1 cellular context compared by ENCODE assay signal in the genomic region with DNA sequence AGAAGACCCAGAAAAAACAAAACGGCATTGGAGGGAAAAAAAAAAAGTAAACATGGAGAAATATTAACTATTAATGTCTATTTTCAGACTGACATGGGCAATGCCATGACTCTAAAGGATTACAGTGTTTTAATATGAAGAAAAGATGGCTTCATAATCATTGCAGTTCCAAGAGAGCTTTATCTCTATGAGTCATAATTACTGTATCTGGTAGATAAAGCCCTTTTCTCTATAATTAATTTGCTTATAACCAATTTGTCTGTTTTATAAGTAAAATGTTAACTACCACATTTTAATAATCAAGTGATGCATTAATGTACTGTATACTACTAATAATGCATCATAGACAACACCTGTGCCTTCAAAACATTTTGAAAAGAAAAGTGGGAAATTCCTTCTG.
TF ChIP-seq lines count a peak whose summit lies in the region.

No MANE protein-coding gene starts in this region.

TF ChIP-seq in SK-N-SH, 30 proteins besides CTCF, POLR2A, EP300 and RAD21 (continued from another document):
- TF ChIP-seq TEAD4 (IDR thresholded peaks at IDR 0.05; ENCODE audit: borderline replicate concordance, insufficient read depth) (no peak), SMC3 (IDR thresholded peaks at IDR 0.05; ENCODE audit: low read depth, low read length) (no peak), FOXM1 (IDR thresholded peaks at IDR 0.05; ENCODE audit: low read depth) (no peak), RXRA (IDR thresholded peaks at IDR 0.05; ENCODE audit: borderline replicate concordance, low read depth) (no peak), RCOR1 (IDR thresholded peaks at IDR 0.05; ENCODE audit: low read length) (no peak), TCF12 (IDR thresholded peaks at IDR 0.05) (no peak)
- TF ChIP-seq, protein P1, sequence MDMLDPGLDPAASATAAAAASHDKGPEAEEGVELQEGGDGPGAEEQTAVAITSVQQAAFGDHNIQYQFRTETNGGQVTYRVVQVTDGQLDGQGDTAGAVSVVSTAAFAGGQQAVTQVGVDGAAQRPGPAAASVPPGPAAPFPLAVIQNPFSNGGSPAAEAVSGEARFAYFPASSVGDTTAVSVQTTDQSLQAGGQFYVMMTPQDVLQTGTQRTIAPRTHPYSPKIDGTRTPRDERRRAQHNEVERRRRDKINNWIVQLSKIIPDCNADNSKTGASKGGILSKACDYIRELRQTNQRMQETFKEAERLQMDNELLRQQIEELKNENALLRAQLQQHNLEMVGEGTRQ (IDR thresholded peaks at IDR 0.05; ENCODE audit: borderline replicate concordance, low read depth, low read length) = no peak
